In genomic region chr16:71817690-71818089, GRCh38 we compare ENCODE assay signal across 1 cellular context.
TF ChIP-seq lines count a peak whose summit lies in the region.

No MANE protein-coding gene starts in this region.

TF ChIP-seq in A549, 52 proteins besides CTCF, POLR2A, EP300 and RAD21 (continued from another document):
- TF ChIP-seq ATOH8 (CRISPR knock-in tag; IDR thresholded peaks at IDR 0.05; ENCODE audit: low read depth) = no peak
